Comparison of ENCODE assay signal across 30 cellular contexts in the genomic region with DNA sequence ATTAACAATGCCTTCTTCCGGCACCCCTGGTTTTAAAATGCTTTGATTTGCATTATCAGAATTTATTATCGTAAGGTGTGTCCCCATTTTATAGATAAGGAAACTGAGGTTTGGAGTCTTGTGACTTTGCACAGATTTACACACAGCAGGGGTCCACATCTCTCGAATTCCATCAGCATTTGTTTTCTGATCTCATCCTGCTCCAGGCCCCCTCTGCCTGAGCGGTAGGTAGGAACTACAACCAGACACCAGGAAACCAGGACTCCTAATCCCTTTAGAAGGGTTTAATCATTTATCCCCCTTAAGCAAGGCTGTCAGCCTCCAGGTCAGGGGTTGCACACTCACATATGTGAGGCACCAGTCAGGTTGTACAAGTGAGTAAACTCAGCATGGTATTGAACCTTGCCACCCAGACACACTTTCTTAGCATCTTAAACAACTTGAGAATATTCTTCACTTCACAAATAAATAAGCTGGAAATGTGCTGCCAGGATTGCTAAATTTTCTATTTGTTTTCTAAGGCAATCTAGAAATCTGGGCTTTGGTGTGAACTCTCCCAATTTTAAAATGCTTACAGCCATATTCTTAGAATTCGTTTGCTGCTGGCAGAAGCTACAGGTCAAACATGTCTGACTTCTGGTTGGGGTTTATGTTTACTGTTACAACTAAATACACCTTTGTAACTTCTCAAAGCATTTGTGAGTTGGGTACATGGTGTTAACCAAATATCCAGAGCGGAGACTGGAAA. TPM values are rescaled to one million over a fixed set of nuclear protein-coding genes. Genes with fewer than 3 reads are reported as not detected.
DNase-seq lines count a peak whose midpoint lies in the region; ATAC-seq and TF ChIP-seq lines count a peak whose summit lies in the region.
"Had no signal": no experiment of that assay in that cellular context is flagged by ENCODE, and none has a peak within 500 bp of the region (broad histone marks: within the 10 kb centered on the region; RNA-seq: fewer than 3 reads in every experiment).

No MANE protein-coding gene starts in this region.

- H2BK12ac ChIP-seq in neuronal stem cell (ENCODE audit: low read length): no peak overlapping the region

- TF ChIP-seq CTCF in GM23338 (conservative IDR thresholded peaks at IDR 0.05; ENCODE audit: low read depth in 2 of 2): no peak
- TF ChIP-seq CTCF in MM.1S (IDR thresholded peaks at IDR 0.05; ENCODE audit: low read length): no peak

- H2AK5ac ChIP-seq in neuronal stem cell (ENCODE audit: low read depth, low read length): no peak overlapping the region

- WGBS in neuronal stem cell (ENCODE audit: extremely low coverage in 2 of 2, insufficient read length in 2 of 2, insufficient replicate concordance in 1 of 2), 2 donors: no CpG with 5 or more reads among the region's 6 CpGs

- H3K4ac ChIP-seq in neuronal stem cell (ENCODE audit: low read length): no peak overlapping the region

- no peak overlapping the region for H3K4me3 ChIP-seq in GM23338
- no peak overlapping the region for H3K4me3 ChIP-seq in NT2/D1 (ENCODE audit: insufficient read length, low read depth)
- H3K4me3 ChIP-seq in neuronal stem cell (ENCODE audit: low read length in 2 of 2): no peak overlapping the region
- no peak overlapping the region for H3K4me3 ChIP-seq in MM.1S (ENCODE audit: low read length)
- H3K4me3 ChIP-seq: BLaER1, GM23248, PC-9, psoas muscle, transverse colon had no signal

- peaks cover 3% of the 10 kb centered on the region for H3K4me1 ChIP-seq in GM23338 (ENCODE audit: insufficient read depth)
- peaks cover 2% of the 10 kb centered on the region for H3K4me1 ChIP-seq in NT2/D1 (ENCODE audit: insufficient read depth, insufficient read length)
- H3K4me1 ChIP-seq in neuronal stem cell (ENCODE audit: control insufficient read depth in 2 of 2, insufficient read depth in 1 of 2, low read depth in 1 of 2, low read length in 2 of 2): peaks cover 3 to 9% of the 10 kb centered on the region in 2 donors
- no peaks in the 10 kb centered on the region for H3K4me1 ChIP-seq in MM.1S (ENCODE audit: low read length)
- H3K4me1 ChIP-seq: psoas muscle, transverse colon had no signal

- no peaks in the 10 kb centered on the region for H4K20me1 ChIP-seq in GM23338 (replicated peaks; ENCODE audit: insufficient read depth)
- H4K20me1 ChIP-seq in MM.1S (ENCODE audit: insufficient read depth, low read length): no peaks in the 10 kb centered on the region
- H4K20me1 ChIP-seq: BLaER1 had no signal

- peaks cover 4% of the 10 kb centered on the region; the same call in 1 of the 3 replicates for H3K36me3 Mint-ChIP-seq in GM23338 (ENCODE audit: low read depth)

- no peaks in the 10 kb centered on the region for H3K79me1 ChIP-seq in neuronal stem cell (ENCODE audit: low read depth, low read length)

- peak; percentile 79 for ATAC-seq in GM23338
- no peak for ATAC-seq in HG02885 (IDR thresholded peaks at IDR 0.05; ENCODE audit: poor library complexity, unreplicated experiment)
- ATAC-seq in GM21447 (IDR thresholded peaks at IDR 0.05; ENCODE audit: unreplicated experiment): no peak
- ATAC-seq: esophagus mucosa; naive thymus-derived CD4-positive, alpha-beta T cell; psoas muscle; SK-N-SH treated with all-trans-retinoic acid at 6 μM for 48 hours; T-helper 17 cell had no signal

- H2BK120ac ChIP-seq in neuronal stem cell (ENCODE audit: low read depth, low read length): no peak overlapping the region

- no peak overlapping the region for H4K91ac ChIP-seq in neuronal stem cell (ENCODE audit: low read depth, low read length, poor library complexity)

- H3K27ac ChIP-seq in GM23338 (ENCODE audit: low read depth): peak overlapping the region; percentile 48
- H3K27ac ChIP-seq in neuronal stem cell (replicated peaks; ENCODE audit: low read length): no peak overlapping the region
- no peak overlapping the region for H3K27ac ChIP-seq in MM.1S (ENCODE audit: low read length)
- H3K27ac ChIP-seq: BLaER1, GM23248, PC-9, psoas muscle, transverse colon had no signal

- H3K4me1 Mint-ChIP-seq in GM23338: peaks cover 15% of the 10 kb centered on the region

- H3K23ac ChIP-seq in neuronal stem cell (ENCODE audit: low read depth, low read length, poor library complexity): no peak overlapping the region

- H3K27me3 Mint-ChIP-seq in GM23338 (ENCODE audit: insufficient read depth, low read depth, poor library complexity): peaks cover 4% of the 10 kb centered on the region
- H3K27me3 Mint-ChIP-seq: activated CD4-positive, alpha-beta memory T cell treated with anti-CD3 and anti-CD28 coated beads for 36 hours; dendritic cell treated with granulocyte-macrophage colony-stimulating factor and Interleukin-4, amounts not matched to agents 40 ng/mL and 50 ng/mL, for 4 days; naive thymus-derived CD4-positive, alpha-beta T cell; T-helper 17 cell had no signal

- H4K8ac ChIP-seq in neuronal stem cell (ENCODE audit: low read depth, low read length): no peak overlapping the region

- peak overlapping the region; percentile 33; the same call in 1 of the 2 replicates for H3K27ac Mint-ChIP-seq in GM23338
- H3K27ac Mint-ChIP-seq: activated CD4-positive, alpha-beta memory T cell treated with anti-CD3 and anti-CD28 coated beads for 36 hours; activated naive CD4-positive, alpha-beta T cell treated with anti-CD3 and anti-CD28 coated beads for 36 hours; dendritic cell treated with granulocyte-macrophage colony-stimulating factor and Interleukin-4, amounts not matched to agents 40 ng/mL and 50 ng/mL, for 4 days; T-helper 17 cell had no signal

- 0 out of 2 replicates have a peak, but pooled peaks cover 5% of the 10 kb centered on the region for H3K9me2 ChIP-seq in GM23338 (ENCODE audit: insufficient read depth)
- H3K9me2 ChIP-seq in MM.1S (replicated peaks; ENCODE audit: insufficient read depth, low read length): no peaks in the 10 kb centered on the region

- H3F3A ChIP-seq in GM23338 (replicated peaks; ENCODE audit: low read depth): no peaks in the 10 kb centered on the region
- H3F3A ChIP-seq in MM.1S (ENCODE audit: insufficient read depth, low read length): no peaks in the 10 kb centered on the region

- DNase-seq in GM23338 (ENCODE audit: low spot score): peak; percentile 80
- peak; percentile 44 for DNase-seq in NT2/D1 (ENCODE audit: low read depth, low spot score)
- DNase-seq in iPS-NIHi11 (ENCODE audit: low spot score): peak; percentile 56
- no peak for DNase-seq in neuronal stem cell (ENCODE audit: low spot score)
- no peak for DNase-seq in MM.1S
- DNase-seq in NCI-H748 (lab: John Stamatoyannopoulos, UW; ENCODE audit: unreplicated experiment): no peak
- DNase-seq: activated CD4-positive, alpha-beta memory T cell treated with anti-CD3 and anti-CD28 coated beads for 36 hours; activated CD4-positive, CD25-positive, alpha-beta regulatory T cell treated with anti-CD3 and anti-CD28 coated beads, Interleukin-2, amount 50 U/mL, for 72 hours; activated naive CD4-positive, alpha-beta T cell treated with anti-CD3 and anti-CD28 coated beads for 36 hours; central memory CD4-positive, alpha-beta T cell; DMS79; GDM1; glutamatergic neuron; GM23248; kidney; naive thymus-derived CD4-positive, alpha-beta T cell; NCI-H1694; NCI-H446 treated with DMSO at 0.1 percent for 48 hours; occipital lobe; PC-9; psoas muscle; stimulated activated CD4-positive, alpha-beta T cell treated with anti-CD3 and anti-CD28 coated beads, Interleukin-4, amount 100 ng/mL, for 24 hours; T-helper 17 cell; transverse colon had no signal

- no peaks in the 10 kb centered on the region for H3K79me2 ChIP-seq in GM23338 (replicated peaks; ENCODE audit: insufficient read depth)
- no peaks in the 10 kb centered on the region for H3K79me2 ChIP-seq in MM.1S (ENCODE audit: low read length)

- no peak overlapping the region; the same call in 2 of the 3 replicates for H3K4me3 Mint-ChIP-seq in GM23338
- H3K4me3 Mint-ChIP-seq: activated CD4-positive, alpha-beta memory T cell treated with anti-CD3 and anti-CD28 coated beads for 36 hours; activated naive CD4-positive, alpha-beta T cell treated with anti-CD3 and anti-CD28 coated beads for 36 hours; dendritic cell treated with granulocyte-macrophage colony-stimulating factor and Interleukin-4, amounts not matched to agents 40 ng/mL and 50 ng/mL, for 4 days; naive thymus-derived CD4-positive, alpha-beta T cell; T-helper 17 cell had no signal

- no peak overlapping the region for H2BK5ac ChIP-seq in neuronal stem cell (ENCODE audit: low read length)

- H3K4me2 ChIP-seq in GM23338: peak overlapping the region; percentile 33
- no peak overlapping the region for H3K4me2 ChIP-seq in neuronal stem cell (ENCODE audit: insufficient read depth, low read length, poor library complexity, severe bottlenecking)
- H3K4me2 ChIP-seq in MM.1S (ENCODE audit: low read depth, low read length): no peak overlapping the region
- H3K4me2 ChIP-seq: BLaER1, PC-9 had no signal

- H3K9me3 ChIP-seq in NT2/D1 (ENCODE audit: insufficient read depth, low read length): no peaks in the 10 kb centered on the region
- no peaks in the 10 kb centered on the region for H3K9me3 ChIP-seq in neuronal stem cell (replicated peaks in 1 of 2; ENCODE audit: control insufficient read depth in 2 of 2, insufficient read depth in 1 of 2, low read depth in 1 of 2, low read length in 2 of 2)
- H3K9me3 ChIP-seq in MM.1S (replicated peaks; ENCODE audit: insufficient read depth, low read length): no peaks in the 10 kb centered on the region
- H3K9me3 ChIP-seq: BLaER1, psoas muscle, transverse colon had no signal

- H3K9ac ChIP-seq in NT2/D1 (ENCODE audit: insufficient read length, low read depth) (no peak overlapping the region), neuronal stem cell (ENCODE audit: low read depth, low read length, poor library complexity) (no peak overlapping the region), MM.1S (ENCODE audit: low read length) (no peak overlapping the region)
- H3K9ac ChIP-seq: BLaER1, GM23248 had no signal

- no peak overlapping the region for H3K14ac ChIP-seq in neuronal stem cell (ENCODE audit: low read length)

- no peak overlapping the region for H3K18ac ChIP-seq in neuronal stem cell (ENCODE audit: low read length)

- H3K36me3 ChIP-seq in GM23338 (ENCODE audit: insufficient read depth): no peaks in the 10 kb centered on the region
- no peaks in the 10 kb centered on the region for H3K36me3 ChIP-seq in NT2/D1 (ENCODE audit: insufficient read depth, insufficient read length, low read length)
- H3K36me3 ChIP-seq in neuronal stem cell (replicated peaks in 1 of 2; ENCODE audit: control insufficient read depth in 2 of 2, insufficient read depth in 2 of 2, low read length in 2 of 2): peaks cover 0 to 3% of the 10 kb centered on the region in 2 donors
- no peaks in the 10 kb centered on the region for H3K36me3 ChIP-seq in MM.1S (replicated peaks; ENCODE audit: insufficient read depth, low read length)
- H3K36me3 ChIP-seq: transverse colon had no signal

- H3K27me3 ChIP-seq in GM23338 (ENCODE audit: insufficient read depth) (no peaks in the 10 kb centered on the region), NT2/D1 (ENCODE audit: insufficient read depth, insufficient read length) (no peaks in the 10 kb centered on the region), neuronal stem cell (ENCODE audit: control insufficient read depth in 3 of 3, insufficient read depth in 3 of 3, low read depth in 1 of 3, low read length in 3 of 3) (no peaks in the 10 kb centered on the region), MM.1S (replicated peaks; ENCODE audit: insufficient read depth, low read length) (no peaks in the 10 kb centered on the region)
- H3K27me3 ChIP-seq: BLaER1, transverse colon had no signal

- no peaks in the 10 kb centered on the region for H3K9me3 Mint-ChIP-seq in GM23338
- H3K9me3 Mint-ChIP-seq: activated CD4-positive, alpha-beta memory T cell treated with anti-CD3 and anti-CD28 coated beads for 36 hours; activated naive CD4-positive, alpha-beta T cell treated with anti-CD3 and anti-CD28 coated beads for 36 hours; dendritic cell treated with granulocyte-macrophage colony-stimulating factor and Interleukin-4, amounts not matched to agents 40 ng/mL and 50 ng/mL, for 4 days; naive thymus-derived CD4-positive, alpha-beta T cell had no signal

- H2BK15ac ChIP-seq in neuronal stem cell (ENCODE audit: low read length): no peak overlapping the region

- no peak overlapping the region for H2AFZ ChIP-seq in GM23338
- peak overlapping the region; percentile 2 for H2AFZ ChIP-seq in neuronal stem cell (ENCODE audit: low read length)
- H2AFZ ChIP-seq in MM.1S (ENCODE audit: low read length): no peak overlapping the region
- H2AFZ ChIP-seq: GM23248, PC-9 had no signal

RNA-seq across cellular contexts. Expression of gene CMTM7, which starts 31.7 kb away (rescaled TPM):
- 23.6 and 32.2 TPM in 2 replicates for total RNA-seq in GM23338 (2014; rRNA removed; shearing (Covaris generic))
- polyA plus RNA-seq in GM23338 (2016; fragmentation: Nextera tagmentation; extraction: Ambion mirVana): 88.3 and 93.6 TPM in 2 replicates
- polyA plus RNA-seq in neuronal stem cell (2013, experiment 1 of 2): 48.3 TPM
- 46.3 TPM for polyA plus RNA-seq in neuronal stem cell (2013, experiment 2 of 2)

Comparison
In these comparisons a context has a peak if more than half of its experiments do, and no peak if none do; other contexts are left out.
1. DNase-seq: peak in GM23338 (single experiment), NT2/D1 (single experiment) and iPS-NIHi11 (single experiment); none in neuronal stem cell (single experiment), MM.1S (single experiment) and NCI-H748 (single experiment).